27 cellular contexts compared by ENCODE assay signal in genomic region chr2:100309973-100310719, GRCh38. TPM values are rescaled to one million over a fixed set of nuclear protein-coding genes. Genes with fewer than 3 reads are reported as not detected.
"Had no signal": no experiment of that assay in that cellular context is flagged by ENCODE, and none has a peak within 500 bp of the region (broad histone marks: within the 10 kb centered on the region; RNA-seq: fewer than 3 reads in every experiment).

No MANE protein-coding gene starts in this region.

- DNase-seq: activated CD4-positive, alpha-beta T cell treated with anti-CD3 and anti-CD28 coated beads for 48 hours; activated CD4-positive, alpha-beta T cell treated with anti-CD3 and anti-CD28 coated beads, Interleukin-2, amount 50 U/mL, for 48 hours; activated effector memory CD4-positive, alpha-beta T cell treated with Interleukin-2 at 50 U/mL for 16 hours; activated naive CD4-positive, alpha-beta T cell treated with Interleukin-2 at 50 U/mL for 16 hours; activated T-cell treated with anti-CD3 and anti-CD28 coated beads, Interleukin-2, amount 50 U/mL, for 48 hours; dermis blood vessel endothelial cell; effector CD4-positive, alpha-beta T cell; left lung; retina; sigmoid colon; small intestine; stimulated activated CD4-positive, alpha-beta T cell treated with anti-CD3 and anti-CD28 coated beads, Interleukin-4, amount 100 ng/mL, for 24 hours; T-helper 9 cell; transverse colon; WERI-Rb-1 had no signal

- H3K36me3 Mint-ChIP-seq: activated naive CD8-positive, alpha-beta T cell had no signal

- ATAC-seq: activated CD4-positive, CD25-positive, alpha-beta regulatory T cell treated with anti-CD3 and anti-CD28 coated beads, Interleukin-2, amount 50 U/mL, for 24 hours; left lung; stimulated activated memory B cell treated with anti-CD40 and anti-IgM and Interleukin-4, amounts not matched to agents 10 μg/mL and 1 μg/mL and 100 μg/mL, for 72 hours had no signal

- H3K4me1 ChIP-seq: ascending aorta, breast epithelium, left lung, transverse colon had no signal

- H3K4me1 Mint-ChIP-seq: central memory CD8-positive, alpha-beta T cell; stimulated activated memory B cell treated with anti-CD40 and anti-IgM and Interleukin-4, amounts not matched to agents 10 μg/mL and 1 μg/mL and 100 μg/mL, for 72 hours had no signal

- H3K4me3 Mint-ChIP-seq: activated naive CD8-positive, alpha-beta T cell; central memory CD8-positive, alpha-beta T cell; nephron; stimulated activated memory B cell treated with anti-CD40 and anti-IgM and Interleukin-4, amounts not matched to agents 10 μg/mL and 1 μg/mL and 100 μg/mL, for 72 hours; T-helper 1 cell treated with Interleukin-12 subunit alpha and Interleukin-12 subunit beta and Interleukin-4 antibody, amounts not matched to agents 30 μg/mL and 1 μg/mL, for 36 hours had no signal

- H3K4me3 ChIP-seq: ascending aorta, breast epithelium, esophagus muscularis mucosa, left lung, sigmoid colon, SK-N-MC, transverse colon had no signal

- H3K27ac Mint-ChIP-seq: activated naive CD8-positive, alpha-beta T cell; nephron; progenitor cell of endocrine pancreas; stimulated activated memory B cell treated with anti-CD40 and anti-IgM and Interleukin-4, amounts not matched to agents 10 μg/mL and 1 μg/mL and 100 μg/mL, for 72 hours; T-helper 1 cell treated with Interleukin-12 subunit alpha and Interleukin-12 subunit beta and Interleukin-4 antibody, amounts not matched to agents 30 μg/mL and 1 μg/mL, for 36 hours had no signal

- H3K36me3 ChIP-seq: ascending aorta, breast epithelium, left lung, sigmoid colon, transverse colon, WERI-Rb-1 had no signal

- H3K27me3 ChIP-seq: ascending aorta, breast epithelium, esophagus muscularis mucosa, left lung, sigmoid colon, transverse colon had no signal

- H3K27ac ChIP-seq: ascending aorta, breast epithelium, esophagus muscularis mucosa, left lung, sigmoid colon, SK-N-MC, transverse colon, WERI-Rb-1 had no signal

- H3K9me3 Mint-ChIP-seq: central memory CD8-positive, alpha-beta T cell; T-helper 1 cell treated with Interleukin-12 subunit alpha and Interleukin-12 subunit beta and Interleukin-4 antibody, amounts not matched to agents 30 μg/mL and 1 μg/mL, for 36 hours had no signal

- H3K27me3 Mint-ChIP-seq: progenitor cell of endocrine pancreas had no signal

- H3K9me3 ChIP-seq: ascending aorta, breast epithelium, esophagus muscularis mucosa, left lung, sigmoid colon, transverse colon had no signal

RNA-seq across cellular contexts. Expression of gene LONRF2, which starts 12.2 kb away (rescaled TPM):
- total RNA-seq: dermis blood vessel endothelial cell, lung microvascular endothelial cell had no signal
